ENCODE assay signal across 10 cellular contexts in the genomic region with DNA sequence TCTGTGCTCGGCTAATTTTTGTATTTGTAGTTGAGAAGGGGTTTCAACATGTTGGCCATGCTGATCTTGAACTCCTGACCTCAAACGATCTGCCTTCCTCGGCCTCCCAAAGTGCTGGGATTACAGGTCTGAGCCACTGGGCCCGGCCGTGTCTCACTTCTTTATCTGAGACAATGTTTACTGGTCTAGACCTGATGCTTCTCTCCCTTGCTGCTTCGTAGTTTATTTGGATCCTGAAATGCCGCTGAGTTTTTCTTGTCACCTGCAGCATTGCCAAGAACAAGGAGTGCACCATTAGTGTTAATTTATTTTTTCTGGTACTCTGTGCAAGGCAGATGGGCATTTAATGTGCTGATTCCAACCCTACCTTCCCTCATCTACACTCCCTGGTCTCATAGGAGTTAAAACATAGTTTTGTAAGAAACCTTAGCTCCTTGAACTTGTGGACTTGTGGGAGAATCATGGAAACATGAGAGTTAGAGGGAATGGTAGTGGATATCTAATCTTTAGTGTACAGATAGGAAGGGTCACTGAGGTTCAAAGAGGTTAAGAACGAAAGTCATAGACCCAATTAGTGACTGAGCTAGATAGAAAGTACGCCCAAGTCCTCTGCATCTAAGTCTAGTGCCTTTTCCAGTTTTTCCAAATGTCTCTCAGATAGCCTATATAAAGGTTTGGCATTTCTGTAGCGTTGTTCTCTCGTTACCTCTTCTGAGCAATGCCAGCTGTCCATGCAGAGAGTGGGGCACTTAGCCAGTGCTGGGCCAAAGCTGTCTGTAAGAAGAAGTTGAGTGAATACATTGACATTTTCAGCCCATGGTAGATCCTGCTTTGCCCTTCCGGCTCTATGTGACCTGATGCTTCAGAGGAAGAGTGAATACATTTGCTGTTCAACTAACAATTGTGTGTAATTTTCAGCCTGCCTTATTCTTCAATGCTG.
DNase-seq lines count a peak whose midpoint lies in the region; ATAC-seq and TF ChIP-seq lines count a peak whose summit lies in the region.
"Had no signal": no experiment of that assay in that cellular context is flagged by ENCODE, and none has a peak within 500 bp of the region (broad histone marks: within the 10 kb centered on the region; RNA-seq: fewer than 3 reads in every experiment).

No MANE protein-coding gene starts in this region.

- no peaks in the 10 kb centered on the region for H3K36me3 Mint-ChIP-seq in effector memory CD8-positive, alpha-beta T cell (ENCODE audit: insufficient read depth)
- no peaks in the 10 kb centered on the region for H3K36me3 Mint-ChIP-seq in natural killer cell

- no peaks in the 10 kb centered on the region for H3K9me3 Mint-ChIP-seq in effector memory CD8-positive, alpha-beta T cell
- no peaks in the 10 kb centered on the region for H3K9me3 Mint-ChIP-seq in natural killer cell
- H3K9me3 Mint-ChIP-seq: endodermal cell had no signal

- H3K27me3 Mint-ChIP-seq in effector memory CD8-positive, alpha-beta T cell = no peaks in the 10 kb centered on the region
- H3K27me3 Mint-ChIP-seq in natural killer cell (ENCODE audit: low read depth in 2 of 2) = no peaks in the 10 kb centered on the region

- H3K27ac ChIP-seq in BLaER1 treated with 17β-estradiol and CSF1 and Interleukin-3, amounts not matched to agents 10 nM and 100 nM = peak overlapping the region in 8 of 11 experiments; percentile 3 to 85 (median 63); a peak in 13 of 22 replicates
- H3K27ac ChIP-seq in Karpas-422 (ENCODE audit: low read length) = no peak overlapping the region

- H4K20me1 ChIP-seq in BLaER1 treated with 17β-estradiol and CSF1 and Interleukin-3, amounts not matched to agents 10 nM and 100 nM = no peaks in the 10 kb centered on the region
- no peaks in the 10 kb centered on the region for H4K20me1 ChIP-seq in Karpas-422 (ENCODE audit: insufficient read depth, low read depth, low read length)

- DNase-seq in Karpas-422 (no peak), natural killer cell (no peak), amygdala (lab: John Stamatoyannopoulos, UW) (no peak)
- DNase-seq in effector memory CD8-positive, alpha-beta T cell = no peak
- DNase-seq in activated naive CD4-positive, alpha-beta T cell treated with Interleukin-2 at 50 U/mL for 16 hours = no peak
- DNase-seq: endodermal cell, NCI-H1436 treated with DMSO at 0.1 percent for 48 hours had no signal

- peak overlapping the region in 2 of 10 experiments; percentile 14 to 27; a peak in 1 of 20 replicates for H3K4me3 ChIP-seq in BLaER1 treated with 17β-estradiol and CSF1 and Interleukin-3, amounts not matched to agents 10 nM and 100 nM
- H3K4me3 ChIP-seq in Karpas-422 (ENCODE audit: low read length) = no peak overlapping the region

- H3K4me2 ChIP-seq in BLaER1 treated with 17β-estradiol and CSF1 and Interleukin-3, amounts not matched to agents 10 nM and 100 nM = peak overlapping the region; percentile 46 to 84 (median 55)
- H3K4me2 ChIP-seq in Karpas-422 (ENCODE audit: low read depth, low read length, poor library complexity, severe bottlenecking) = peak overlapping the region; percentile 44

- H2AFZ ChIP-seq in Karpas-422 (ENCODE audit: low read length) = no peak overlapping the region

- no peaks in the 10 kb centered on the region for H3K9me2 ChIP-seq in Karpas-422 (replicated peaks; ENCODE audit: insufficient read depth, low read length)

- intact Hi-C loops in natural killer cell (cut with micrococcal nuclease) = no loop called here

- H3K4me3 Mint-ChIP-seq in effector memory CD8-positive, alpha-beta T cell = peak overlapping the region; percentile 55 to 69
- H3K4me3 Mint-ChIP-seq in natural killer cell = peak overlapping the region; percentile 45
- H3K4me3 Mint-ChIP-seq: endodermal cell had no signal

- peaks cover 0 to 6% (median 0%) of the 10 kb centered on the region in 11 experiments; a peak in 3 of 22 replicates for H3K36me3 ChIP-seq in BLaER1 treated with 17β-estradiol and CSF1 and Interleukin-3, amounts not matched to agents 10 nM and 100 nM
- H3K36me3 ChIP-seq in Karpas-422 (ENCODE audit: insufficient read depth, low read length) = peaks cover 8% of the 10 kb centered on the region; the same call in 1 of the 2 replicates

- H3K9ac ChIP-seq in BLaER1 treated with 17β-estradiol and CSF1 and Interleukin-3, amounts not matched to agents 10 nM and 100 nM = peak overlapping the region in 9 of 11 experiments; percentile 25 to 80 (median 52); a peak in 15 of 22 replicates
- no peak overlapping the region for H3K9ac ChIP-seq in Karpas-422 (ENCODE audit: low read length)

- no peak for TF ChIP-seq CTCF in natural killer cell (IDR thresholded peaks at IDR 0.05)

- peak overlapping the region; percentile 30 to 86 for H3K27ac Mint-ChIP-seq in effector memory CD8-positive, alpha-beta T cell
- peak overlapping the region in 1 of 2 donors; percentile 80 for H3K27ac Mint-ChIP-seq in natural killer cell
- H3K27ac Mint-ChIP-seq: endodermal cell had no signal

- ATAC-seq in effector memory CD8-positive, alpha-beta T cell (replicated peaks) = no peak
- no peak for ATAC-seq in natural killer cell
- no peak for ATAC-seq in HG03442 (IDR thresholded peaks at IDR 0.05; ENCODE audit: unreplicated experiment)
- ATAC-seq in GM18519 (IDR thresholded peaks at IDR 0.05; ENCODE audit: low FRiP score, unreplicated experiment) = no peak

- H3K79me2 ChIP-seq in Karpas-422 (ENCODE audit: low read length) = no peaks in the 10 kb centered on the region

- H3K27me3 ChIP-seq in BLaER1 treated with 17β-estradiol and CSF1 and Interleukin-3, amounts not matched to agents 10 nM and 100 nM = no peaks in the 10 kb centered on the region
- H3K27me3 ChIP-seq in Karpas-422 (ENCODE audit: low read length) = peaks cover 4% of the 10 kb centered on the region; the same call in 1 of the 2 replicates

- H3K4me1 ChIP-seq in BLaER1 treated with 17β-estradiol and CSF1 and Interleukin-3, amounts not matched to agents 10 nM and 100 nM = peaks cover 14 to 92% (median 22%) of the 10 kb centered on the region in 10 experiments
- peaks cover 21% of the 10 kb centered on the region for H3K4me1 ChIP-seq in Karpas-422 (ENCODE audit: low read length)

- H3K9me3 ChIP-seq in BLaER1 treated with 17β-estradiol and CSF1 and Interleukin-3, amounts not matched to agents 10 nM and 100 nM (replicated peaks in 1 of 11) = peaks cover 0 to 15% (median 0%) of the 10 kb centered on the region in 11 experiments; a peak in 5 of 22 replicates
- H3K9me3 ChIP-seq in Karpas-422 (ENCODE audit: low read length) = 0 out of 2 replicates have a peak, but pooled peaks cover 4% of the 10 kb centered on the region

- H3K4me1 Mint-ChIP-seq in effector memory CD8-positive, alpha-beta T cell (ENCODE audit: low read depth in 2 of 2) = peaks cover 30 to 62% of the 10 kb centered on the region in 2 donors
- H3K4me1 Mint-ChIP-seq in natural killer cell = peaks cover 59 to 66% of the 10 kb centered on the region in 2 donors
